15 cellular contexts compared by ENCODE assay signal in the genomic region with DNA sequence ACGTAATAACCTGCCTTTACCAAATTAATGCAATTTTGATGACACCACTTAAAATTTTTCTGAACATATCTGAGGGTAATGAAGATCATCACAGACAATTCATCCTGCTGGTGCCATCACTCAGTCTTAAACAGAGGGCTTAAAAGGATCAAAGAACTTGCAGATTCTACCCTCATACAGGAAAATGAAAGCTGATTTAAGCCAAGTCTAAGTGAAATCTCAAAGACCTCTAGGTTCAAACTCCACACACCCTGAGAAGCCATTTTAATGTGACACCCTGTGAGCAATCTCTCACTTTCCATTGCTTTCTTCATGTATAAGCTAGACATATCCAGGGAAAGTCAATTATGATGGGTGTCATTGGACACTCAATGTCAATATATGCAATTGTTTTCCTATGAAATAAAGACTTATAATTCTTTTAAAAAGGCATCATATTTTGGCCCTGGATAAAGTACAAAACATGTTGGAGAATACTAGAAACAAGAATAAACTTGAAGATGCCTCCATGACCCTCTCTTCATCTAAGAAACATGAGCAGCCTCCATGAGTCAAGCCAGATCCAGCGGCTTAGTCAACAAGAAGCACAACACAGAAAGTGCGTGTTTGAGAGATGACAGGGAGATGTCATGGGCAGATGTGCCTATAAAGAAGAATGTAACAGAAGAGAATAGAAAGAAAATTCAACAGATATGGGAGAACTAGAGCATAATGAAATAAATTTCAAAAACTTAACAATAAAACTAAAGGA.
DNase-seq lines count a peak whose midpoint lies in the region; ATAC-seq and TF ChIP-seq lines count a peak whose summit lies in the region.
"Had no signal": no experiment of that assay in that cellular context is flagged by ENCODE, and none has a peak within 500 bp of the region (broad histone marks: within the 10 kb centered on the region; RNA-seq: fewer than 3 reads in every experiment).

No MANE protein-coding gene starts in this region.

- H3K27ac Mint-ChIP-seq in MCF 10A (ENCODE audit: low read depth, unreplicated experiment) (no peak overlapping the region), chondrocyte (ENCODE audit: unreplicated experiment) (no peak overlapping the region)
- H3K27ac Mint-ChIP-seq: activated T-helper 2 cell treated with anti-CD3 and anti-CD28 coated beads, Interferon-gamma antibody, Interleukin-2, Interleukin-4, amounts not matched to agents 10 μg/mL and 5 μg/mL and 100 μg/mL, durations not matched to agents 14 hours and 24 hours and 36 hours; CD8-positive, alpha-beta memory T cell; dendritic cell treated with granulocyte-macrophage colony-stimulating factor and Interleukin-4, amounts not matched to agents 40 ng/mL and 50 ng/mL, for 4 days had no signal

- peaks cover 67% of the 10 kb centered on the region for H3K4me1 Mint-ChIP-seq in MCF 10A (ENCODE audit: insufficient read depth, unreplicated experiment)
- H3K4me1 Mint-ChIP-seq in chondrocyte (ENCODE audit: low read depth): peaks cover 26% of the 10 kb centered on the region
- H3K4me1 Mint-ChIP-seq: CD8-positive, alpha-beta memory T cell had no signal

- H3K4me1 ChIP-seq in breast epithelium (no peaks in the 10 kb centered on the region), OCI-LY3 (ENCODE audit: low read length) (peaks cover under 1% of the 10 kb centered on the region; the same call in 1 of the 2 replicates)

- 0 out of 2 replicates have a peak overlapping the region, but pooled peaks have one; percentile 30 for H2AFZ ChIP-seq in OCI-LY3 (ENCODE audit: low read depth, low read length)

- POLR2A ChIA-PET in MCF 10A (lab: Yijun Ruan, JAX): no interaction called here

- H3K4me3 Mint-ChIP-seq in MCF 10A (ENCODE audit: unreplicated experiment): no peak overlapping the region
- H3K4me3 Mint-ChIP-seq in chondrocyte (ENCODE audit: unreplicated experiment): no peak overlapping the region
- H3K4me3 Mint-ChIP-seq: dendritic cell treated with granulocyte-macrophage colony-stimulating factor and Interleukin-4, amounts not matched to agents 40 ng/mL and 50 ng/mL, for 4 days; neural crest cell had no signal

- peak overlapping the region; percentile 51 for H3K4me2 ChIP-seq in OCI-LY3 (ENCODE audit: low read length)

- H3K9me3 ChIP-seq in breast epithelium: no peaks in the 10 kb centered on the region
- H3K9me3 ChIP-seq in OCI-LY3 (ENCODE audit: insufficient read depth, low read length): no peaks in the 10 kb centered on the region
- H3K9me3 ChIP-seq: stomach had no signal

- intact Hi-C loops in MCF 10A (cut with micrococcal nuclease): loop anchor here (1.0 kb wide), 1 partner anchor 115 kb away; no protein-coding TSS in a partner anchor
- intact Hi-C loops in breast epithelium (cut with DNase I; ENCODE audit: low total_unique reads): loop anchor here (2.0 kb wide), 1 partner anchor 34 kb away; no protein-coding TSS in a partner anchor
- intact Hi-C loops in Right ventricle myocardium superior (cut with DNase I): no loop called here

- peaks cover 6% of the 10 kb centered on the region for H3K36me3 Mint-ChIP-seq in MCF 10A (ENCODE audit: insufficient read depth, unreplicated experiment)
- H3K36me3 Mint-ChIP-seq in chondrocyte (ENCODE audit: low read depth): no peaks in the 10 kb centered on the region
- H3K36me3 Mint-ChIP-seq: CD8-positive, alpha-beta memory T cell had no signal

- no peaks in the 10 kb centered on the region for H4K20me1 ChIP-seq in OCI-LY3 (ENCODE audit: insufficient read depth, low read length)

- CTCF ChIA-PET in MCF 10A (lab: Yijun Ruan, JAX): interaction anchor here (0.6 kb wide), 1 partner anchor 115 kb away, joined by 3 read pairs; no protein-coding TSS in a partner anchor

- no peak overlapping the region for H3K27ac ChIP-seq in breast epithelium
- no peak overlapping the region for H3K27ac ChIP-seq in OCI-LY3 (ENCODE audit: low read length)
- H3K27ac ChIP-seq: stomach had no signal

- no TSS peak for BruUV-seq in MCF 10A (replicated peaks; lab: Mats Ljungman, UMichigan)

- H3K4me3 ChIP-seq in breast epithelium (no peak overlapping the region), OCI-LY3 (ENCODE audit: low read length) (peak overlapping the region; percentile 47), choroid plexus epithelial cell (ENCODE audit: low read depth, low read length) (no peak overlapping the region)
- H3K4me3 ChIP-seq: stomach had no signal

- ATAC-seq in Right ventricle myocardium superior (ENCODE audit: poor library complexity): no peak

- H3K27me3 ChIP-seq in breast epithelium: no peaks in the 10 kb centered on the region
- H3K27me3 ChIP-seq in OCI-LY3 (ENCODE audit: low read depth, low read length): 0 out of 2 replicates have a peak, but pooled peaks cover 5% of the 10 kb centered on the region
- H3K27me3 ChIP-seq: stomach had no signal

- no peaks in the 10 kb centered on the region for H3K9me3 Mint-ChIP-seq in MCF 10A (ENCODE audit: unreplicated experiment)
- peaks cover 3% of the 10 kb centered on the region for H3K9me3 Mint-ChIP-seq in chondrocyte (ENCODE audit: low read depth)
- H3K9me3 Mint-ChIP-seq: activated T-helper 2 cell treated with anti-CD3 and anti-CD28 coated beads, Interferon-gamma antibody, Interleukin-2, Interleukin-4, amounts not matched to agents 10 μg/mL and 5 μg/mL and 100 μg/mL, durations not matched to agents 14 hours and 24 hours and 36 hours; dendritic cell treated with granulocyte-macrophage colony-stimulating factor and Interleukin-4, amounts not matched to agents 40 ng/mL and 50 ng/mL, for 4 days; neural crest cell had no signal

- no peaks in the 10 kb centered on the region for H3K79me2 ChIP-seq in OCI-LY3 (ENCODE audit: low read length)

- no peak for TF ChIP-seq CTCF in MCF 10A (IDR thresholded peaks at IDR 0.05; ENCODE audit: unreplicated experiment)
- no peak for TF ChIP-seq CTCF in breast epithelium (IDR thresholded peaks at IDR 0.05)
- no peak for TF ChIP-seq CTCF in OCI-LY3 (IDR thresholded peaks at IDR 0.05; ENCODE audit: low read depth, low read length)
- no peak for TF ChIP-seq CTCF in choroid plexus epithelial cell (conservative IDR thresholded peaks at IDR 0.05; ENCODE audit: low read depth, low read length)
- TF ChIP-seq CTCF in chondrocyte (IDR thresholded peaks at IDR 0.05): no peak

- DNase-seq in MCF 10A (ENCODE audit: unreplicated experiment): peak; percentile 27
- no peak for DNase-seq in breast epithelium (ENCODE audit: low spot score in 2 of 2)
- peak; percentile 51 for DNase-seq in choroid plexus epithelial cell (ENCODE audit: low read depth)
- DNase-seq in chondrocyte (ENCODE audit: low spot score): no peak
- DNase-seq in Right ventricle myocardium superior: no peak
- DNase-seq in NCI-H1105 treated with DMSO at 0.1 percent for 48 hours (lab: John Stamatoyannopoulos, UW): no peak
- DNase-seq in NCI-H1092 treated with DMSO at 0.1 percent for 48 hours (lab: John Stamatoyannopoulos, UW): no peak
- DNase-seq: activated CD8-positive, alpha-beta memory T cell treated with anti-CD3 and anti-CD28 coated beads for 24 hours; CD8-positive, alpha-beta memory T cell; retina; stomach had no signal

- 0 out of 2 replicates have a peak overlapping the region, but pooled peaks have one; percentile 7 for H3K9ac ChIP-seq in OCI-LY3 (ENCODE audit: low read length)

- no peak for TF ChIP-seq POLR2A in breast epithelium (IDR thresholded peaks at IDR 0.05)

- no peaks in the 10 kb centered on the region for H3K27me3 Mint-ChIP-seq in MCF 10A (ENCODE audit: insufficient read depth, unreplicated experiment)
- H3K27me3 Mint-ChIP-seq in chondrocyte (ENCODE audit: low read depth): no peaks in the 10 kb centered on the region

- no peaks in the 10 kb centered on the region for H3K36me3 ChIP-seq in breast epithelium
- H3K36me3 ChIP-seq in OCI-LY3 (replicated peaks; ENCODE audit: low read depth, low read length): no peaks in the 10 kb centered on the region
- H3K36me3 ChIP-seq: stomach had no signal

Comparison
In these comparisons a context has a peak if more than half of its experiments do, and no peak if none do; other contexts are left out.
1. DNase-seq: peak in MCF 10A (single experiment) and choroid plexus epithelial cell (single experiment); none in breast epithelium (0 of 2), chondrocyte (single experiment), Right ventricle myocardium superior (single experiment), NCI-H1105 treated with DMSO at 0.1 percent for 48 hours (single experiment) and NCI-H1092 treated with DMSO at 0.1 percent for 48 hours (single experiment).